ENCODE assay signal across 22 cellular contexts in genomic region chr2:130839011-130839780, GRCh38. TPM values are rescaled to one million over a fixed set of nuclear protein-coding genes. Genes with fewer than 3 reads are reported as not detected.
DNase-seq lines count a peak whose midpoint lies in the region; FAIRE-seq and TF ChIP-seq lines count a peak whose summit lies in the region.
"Had no signal": no experiment of that assay in that cellular context is flagged by ENCODE, and none has a peak within 500 bp of the region (broad histone marks: within the 10 kb centered on the region; RNA-seq: fewer than 3 reads in every experiment).

No MANE protein-coding gene starts in this region.

- no peak for TF ChIP-seq POLR2A in breast epithelium (IDR thresholded peaks at IDR 0.05)
- no peak for TF ChIP-seq POLR2A in H1 (IDR thresholded peaks at IDR 0.05; ENCODE audit: control extremely low read depth in 1 of 2, low read depth in 2 of 2, low read length in 2 of 2)

- TF ChIP-seq CTCF in MCF 10A (IDR thresholded peaks at IDR 0.05; ENCODE audit: unreplicated experiment), result no peak
- TF ChIP-seq CTCF in breast epithelium (IDR thresholded peaks at IDR 0.05), result no peak
- TF ChIP-seq CTCF in HEK293 (tag by site-specific recombination; IDR thresholded peaks at IDR 0.05), result no peak
- no peak for TF ChIP-seq CTCF in H1 (IDR thresholded peaks at IDR 0.05; ENCODE audit: control extremely low read depth in 1 of 3, insufficient read depth in 1 of 3, low read depth in 1 of 3, low read length in 3 of 3)
- TF ChIP-seq CTCF in SK-N-SH (IDR thresholded peaks at IDR 0.05), result no peak

- H2BK5ac ChIP-seq in H1 (ENCODE audit: low read depth, low read length), result no peak overlapping the region
- H2BK5ac ChIP-seq in neuronal stem cell (ENCODE audit: low read length), result no peak overlapping the region

- no peaks in the 10 kb centered on the region for H3K27me3 Mint-ChIP-seq in MCF 10A (ENCODE audit: insufficient read depth, unreplicated experiment)

- H2AK5ac ChIP-seq in H1 (ENCODE audit: low read depth, low read length) (no peak overlapping the region), neuronal stem cell (ENCODE audit: low read depth, low read length) (no peak overlapping the region)

- no peak overlapping the region for H2AFZ ChIP-seq in H1 (ENCODE audit: low read length)
- H2AFZ ChIP-seq in neuronal stem cell (ENCODE audit: low read length), result no peak overlapping the region
- no peak overlapping the region for H2AFZ ChIP-seq in SK-N-SH (ENCODE audit: low read depth)
- H2AFZ ChIP-seq: GM23248 had no signal

- H3K27ac Mint-ChIP-seq in MCF 10A (ENCODE audit: low read depth, unreplicated experiment), result peak overlapping the region; percentile 61
- H3K27ac Mint-ChIP-seq: CD4-positive, alpha-beta T cell; HFFc6 had no signal

- H3K14ac ChIP-seq in H1 (ENCODE audit: insufficient read length) (no peak overlapping the region), neuronal stem cell (ENCODE audit: low read length) (no peak overlapping the region)

- intact Hi-C loops in MCF 10A (cut with micrococcal nuclease) (loop anchor here (5.0 kb wide), 1 partner anchor 33 kb away; no protein-coding TSS in a partner anchor), breast epithelium (cut with DNase I; ENCODE audit: low total_unique reads) (no loop called here)

- no TSS peak for BruUV-seq in MCF 10A (replicated peaks; lab: Mats Ljungman, UMichigan)

- H4K5ac ChIP-seq in H1 (ENCODE audit: insufficient read length, low read depth, low read length), result no peak overlapping the region

- H3K9me3 ChIP-seq in breast epithelium (no peaks in the 10 kb centered on the region), HEK293 (ENCODE audit: control insufficient read depth, insufficient read depth, low read depth, low read length) (no peaks in the 10 kb centered on the region), H1 (ENCODE audit: insufficient read depth in 2 of 2, low read depth in 1 of 2, low read length in 1 of 2) (no peaks in the 10 kb centered on the region), neuronal stem cell (replicated peaks in 1 of 2; ENCODE audit: control insufficient read depth in 2 of 2, insufficient read depth in 1 of 2, low read depth in 1 of 2, low read length in 2 of 2) (no peaks in the 10 kb centered on the region), SK-N-SH (no peaks in the 10 kb centered on the region)
- H3K9me3 ChIP-seq: A549, Caco-2 had no signal

- H3K27me3 ChIP-seq in breast epithelium (peaks cover 0 to 50% of the 10 kb centered on the region in 2 donors), H1 (replicated peaks in 1 of 4; ENCODE audit: control insufficient read depth in 3 of 4, extremely low read depth in 1 of 4, insufficient read depth in 3 of 4, low read length in 3 of 4) (peaks cover 3 to 20% (median 17%) of the 10 kb centered on the region in 4 experiments), neuronal stem cell (ENCODE audit: control insufficient read depth in 3 of 3, insufficient read depth in 3 of 3, low read depth in 1 of 3, low read length in 3 of 3) (peaks cover 3 to 56% (median 9%) of the 10 kb centered on the region in 3 experiments), SK-N-SH (ENCODE audit: insufficient read depth) (no peaks in the 10 kb centered on the region; the same call in 1 of the 2 replicates)

- H3K4me3 Mint-ChIP-seq in MCF 10A (ENCODE audit: unreplicated experiment), result peak overlapping the region; percentile 71
- H3K4me3 Mint-ChIP-seq: CD4-positive, alpha-beta T cell; HFFc6 had no signal

- H2BK15ac ChIP-seq in H1 (ENCODE audit: low read length) (no peak overlapping the region), neuronal stem cell (ENCODE audit: low read length) (no peak overlapping the region)

- H3K4me1 Mint-ChIP-seq in MCF 10A (ENCODE audit: insufficient read depth, unreplicated experiment), result peaks cover 29% of the 10 kb centered on the region

- H4K20me1 ChIP-seq in H1 (replicated peaks in 1 of 2; ENCODE audit: control insufficient read depth in 1 of 2, insufficient read depth in 2 of 2, low read length in 2 of 2), result peaks cover 0 to 12% of the 10 kb centered on the region in 2 experiments
- H4K20me1 ChIP-seq in SK-N-SH (ENCODE audit: insufficient read depth), result no peaks in the 10 kb centered on the region

- H3K36me3 Mint-ChIP-seq in MCF 10A (ENCODE audit: insufficient read depth, unreplicated experiment), result peaks cover 12% of the 10 kb centered on the region

- H4K91ac ChIP-seq in H1 (replicated peaks; ENCODE audit: insufficient read length, low read length) (no peak overlapping the region), neuronal stem cell (ENCODE audit: low read depth, low read length, poor library complexity) (peak overlapping the region; percentile 50)

- H3K27ac ChIP-seq in breast epithelium, result no peak overlapping the region
- no peak overlapping the region for H3K27ac ChIP-seq in HEK293 (ENCODE audit: extremely low read depth, low read depth, low read length)
- H3K27ac ChIP-seq in H1 (ENCODE audit: low read depth, low read length), result no peak overlapping the region
- H3K27ac ChIP-seq in neuronal stem cell (replicated peaks; ENCODE audit: low read length), result no peak overlapping the region
- no peak overlapping the region for H3K27ac ChIP-seq in SK-N-SH (ENCODE audit: low read depth in 2 of 2, low read length in 1 of 2)
- H3K27ac ChIP-seq: 22Rv1, A549, C4-2B, GM23248, HL-60 had no signal

- H4K8ac ChIP-seq in H1 (ENCODE audit: extremely low read depth, insufficient read depth, low read length) (peak overlapping the region; percentile 12; the same call in 1 of the 2 replicates), neuronal stem cell (ENCODE audit: low read depth, low read length) (no peak overlapping the region)

- no peaks in the 10 kb centered on the region; a peak in 1 of 4 replicates for H3K79me2 ChIP-seq in H1 (ENCODE audit: control insufficient read depth in 1 of 2, insufficient read depth in 2 of 2, low read length in 2 of 2)
- H3K79me2 ChIP-seq in SK-N-SH (ENCODE audit: insufficient read depth), result no peaks in the 10 kb centered on the region

- CTCF ChIA-PET in MCF 10A (lab: Yijun Ruan, JAX), result interaction anchor here (0.5 to 4.4 kb wide), 4 partner anchors 35 to 488 kb away, joined by 3 to 34 read pairs (median 3); no protein-coding TSS in a partner anchor
- CTCF ChIA-PET in HEK293 (lab: Yijun Ruan, JAX), result interaction anchor here (1.2 kb wide), 1 partner anchor 126 kb away, joined by 3 read pairs; no protein-coding TSS in a partner anchor
- CTCF ChIA-PET in H1 (lab: Charles Lee; ENCODE audit: partially characterized antibody), result interaction anchor here (1.4 to 1.8 kb wide), 2 partner anchors 10 to 19 kb away, joined by 4 to 7 read pairs; no protein-coding TSS in a partner anchor
- CTCF ChIA-PET in SK-N-SH (lab: Yijun Ruan, JAX), result interaction anchor here (1.1 kb wide), 1 partner anchor 42 kb away, joined by 3 read pairs; no protein-coding TSS in a partner anchor

- H3K4me2 ChIP-seq in H1 (ENCODE audit: insufficient read depth in 1 of 2, low read depth in 2 of 2, low read length in 2 of 2) (no peak overlapping the region), neuronal stem cell (ENCODE audit: insufficient read depth, low read length, poor library complexity, severe bottlenecking) (no peak overlapping the region), SK-N-SH (no peak overlapping the region)
- H3K4me2 ChIP-seq: A549 had no signal

- H3K4ac ChIP-seq in H1 (replicated peaks; ENCODE audit: insufficient read length, low read depth, low read length) (no peak overlapping the region), neuronal stem cell (ENCODE audit: low read length) (no peak overlapping the region)

- H3K4me3 ChIP-seq in breast epithelium (no peak overlapping the region), HEK293 (ENCODE audit: low read depth, low read length) (no peak overlapping the region), H1 (ENCODE audit: extremely low read depth in 1 of 4, insufficient read depth in 2 of 4, low read depth in 3 of 4, low read length in 4 of 4) (no peak overlapping the region), neuronal stem cell (ENCODE audit: low read length in 2 of 2) (no peak overlapping the region), SK-N-SH (ENCODE audit: low read depth in 2 of 2, low read length in 1 of 2) (no peak overlapping the region)
- H3K4me3 ChIP-seq: A549, GM23248 had no signal

- TF ChIP-seq EP300 in H1 (IDR thresholded peaks at IDR 0.05; ENCODE audit: borderline replicate concordance in 1 of 2, low read depth in 2 of 2, low read length in 2 of 2) (no peak), SK-N-SH (IDR thresholded peaks at IDR 0.05; ENCODE audit: borderline replicate concordance in 1 of 2, low read depth in 1 of 2, low read length in 1 of 2) (no peak)

- POLR2A ChIA-PET in MCF 10A (lab: Yijun Ruan, JAX), result no interaction called here
- POLR2A ChIA-PET in HEK293 (lab: Yijun Ruan, JAX), result no interaction called here
- POLR2A ChIA-PET in H1 (lab: Charles Lee; ENCODE audit: partially characterized antibody), result no interaction called here
- POLR2A ChIA-PET in SK-N-SH (lab: Yijun Ruan, JAX), result no interaction called here

- no peak for FAIRE-seq in H1 (lab: Jason Lieb, UNC)
- FAIRE-seq: A549, D721Med, G401.6, GM12891, GM18507, H54 had no signal

- no peak overlapping the region for H2BK20ac ChIP-seq in H1 (ENCODE audit: low read length)

- no peak overlapping the region for H2BK12ac ChIP-seq in H1 (ENCODE audit: low read depth, low read length)
- peak overlapping the region; percentile 16 for H2BK12ac ChIP-seq in neuronal stem cell (ENCODE audit: low read length)

- no peaks in the 10 kb centered on the region for H3K4me1 ChIP-seq in breast epithelium
- no peaks in the 10 kb centered on the region for H3K4me1 ChIP-seq in HEK293 (ENCODE audit: control insufficient read depth, insufficient read depth, low read length)
- H3K4me1 ChIP-seq in H1 (replicated peaks in 1 of 4; ENCODE audit: control insufficient read depth in 3 of 4, insufficient read depth in 4 of 4, low read length in 3 of 4), result peaks cover 0 to 13% (median 5%) of the 10 kb centered on the region in 4 experiments; a peak in 6 of 7 replicates
- peaks cover 0 to 20% of the 10 kb centered on the region in 2 donors for H3K4me1 ChIP-seq in neuronal stem cell (ENCODE audit: control insufficient read depth in 2 of 2, insufficient read depth in 1 of 2, low read depth in 1 of 2, low read length in 2 of 2)
- no peaks in the 10 kb centered on the region for H3K4me1 ChIP-seq in SK-N-SH (ENCODE audit: control insufficient read depth in 1 of 2, insufficient read depth in 2 of 2, low read depth in 1 of 2, low read length in 1 of 2)

- H3K18ac ChIP-seq in H1 (ENCODE audit: extremely low read depth, low read length), result no peak overlapping the region
- H3K18ac ChIP-seq in neuronal stem cell (ENCODE audit: low read length), result peak overlapping the region; percentile 12

- 90% methylated on average over 14 of the region's 16 CpGs; no CpG with 5 or more reads in 1 of the 2 experiments for WGBS in H1 (ENCODE audit: extremely low coverage in 1 of 2, insufficient coverage in 1 of 2, insufficient read length in 1 of 2, insufficient replicate concordance in 2 of 2, low coverage in 1 of 2, low lambda C conversion rate in 2 of 2, missing lambda C conversion rate in 1 of 2), 2 experiments
- WGBS in neuronal stem cell (ENCODE audit: extremely low coverage in 2 of 2, insufficient read length in 2 of 2, insufficient replicate concordance in 1 of 2), 2 donors, result no CpG with 5 or more reads among the region's 16 CpGs
- 60% methylated on average over 8 of the region's 16 CpGs for WGBS in SK-N-SH (ENCODE audit: low lambda C conversion rate)

- H3K79me1 ChIP-seq in H1 (ENCODE audit: low read depth, low read length) (peaks cover 2% of the 10 kb centered on the region; the same call in 1 of the 2 replicates), neuronal stem cell (ENCODE audit: low read depth, low read length) (peaks cover 8% of the 10 kb centered on the region)

- H3K23me2 ChIP-seq in H1 (ENCODE audit: low read depth, low read length), result peaks cover 10% of the 10 kb centered on the region; the same call in 1 of the 2 replicates

- H3K56ac ChIP-seq in H1 (replicated peaks; ENCODE audit: insufficient read length, low read depth, low read length), result no peak overlapping the region

- H3K9me2 ChIP-seq in SK-N-SH, result no peaks in the 10 kb centered on the region

- H3K23ac ChIP-seq in H1 (ENCODE audit: insufficient read length) (no peak overlapping the region), neuronal stem cell (ENCODE audit: low read depth, low read length, poor library complexity) (no peak overlapping the region)

- H3K36me3 ChIP-seq in breast epithelium, result no peaks in the 10 kb centered on the region
- no peaks in the 10 kb centered on the region for H3K36me3 ChIP-seq in HEK293 (ENCODE audit: control insufficient read depth in 2 of 2, insufficient read depth in 1 of 2, low read length in 2 of 2)
- no peaks in the 10 kb centered on the region; a peak in 2 of 8 replicates for H3K36me3 ChIP-seq in H1 (ENCODE audit: control insufficient read depth in 2 of 4, insufficient read depth in 4 of 4, low read length in 3 of 4)
- no peaks in the 10 kb centered on the region for H3K36me3 ChIP-seq in neuronal stem cell (replicated peaks in 1 of 2; ENCODE audit: control insufficient read depth in 2 of 2, insufficient read depth in 2 of 2, low read length in 2 of 2)
- H3K36me3 ChIP-seq in SK-N-SH (replicated peaks in 1 of 2; ENCODE audit: control insufficient read depth in 1 of 2, insufficient read depth in 2 of 2, low read length in 1 of 2), result no peaks in the 10 kb centered on the region

- H3K9ac ChIP-seq in H1 (replicated peaks in 1 of 4; ENCODE audit: extremely low read depth in 1 of 4, low read depth in 3 of 4, low read length in 3 of 4), result no peak overlapping the region
- no peak overlapping the region for H3K9ac ChIP-seq in neuronal stem cell (ENCODE audit: low read depth, low read length, poor library complexity)
- no peak overlapping the region for H3K9ac ChIP-seq in SK-N-SH
- H3K9ac ChIP-seq: GM23248 had no signal

- H2BK120ac ChIP-seq in H1 (replicated peaks; ENCODE audit: low read depth, low read length) (no peak overlapping the region), neuronal stem cell (ENCODE audit: low read depth, low read length) (no peak overlapping the region)

- DNase-seq in MCF 10A (ENCODE audit: unreplicated experiment) (no peak), breast epithelium (ENCODE audit: low spot score in 2 of 2) (no peak), H1 (ENCODE audit: low read depth in 1 of 2, low spot score in 2 of 2) (no peak), neuronal stem cell (ENCODE audit: low spot score) (no peak), SK-N-SH (no peak), retina (no peak)
- DNase-seq: AML-193; Caco-2; CD4-positive, alpha-beta T cell; GM23248; HCEC 1CT; HFFc6 had no signal

- H3K9me3 Mint-ChIP-seq in MCF 10A (ENCODE audit: unreplicated experiment), result no peaks in the 10 kb centered on the region
- H3K9me3 Mint-ChIP-seq: CD4-positive, alpha-beta T cell; HFFc6 had no signal

- TF ChIP-seq RAD21 in H1 (IDR thresholded peaks at IDR 0.05 in 1 of 2, conservative IDR thresholded peaks at IDR 0.05 in 1 of 2; ENCODE audit: low read depth in 2 of 2, low read length in 2 of 2), result no peak
- TF ChIP-seq RAD21 in SK-N-SH (IDR thresholded peaks at IDR 0.05; ENCODE audit: low read length), result no peak

- no peaks in the 10 kb centered on the region for H3F3A ChIP-seq in SK-N-SH (replicated peaks; ENCODE audit: insufficient read depth)

RNA-seq across cellular contexts. Expression of gene ARHGEF4, which starts 2.5 kb away (rescaled TPM):
- total RNA-seq in MCF 10A (2022) (52.0 and 59.3 TPM in 2 replicates), breast epithelium (10 to 100 TPM in 1 of 3 donors, 1 to 10 TPM in 2; 7.5 to 10.1 (median 8.0) TPM)
- total RNA-seq in H1 (2021; fragmentation: NEBNext Ultra II Directional; extraction: Animal tissue kit (Norgen Biotek cat#: 25700)), result 13.3 and 14.6 TPM in 2 replicates
- polyA plus RNA-seq in H1 (2011; rRNA removed) (10.6 and 14.5 TPM in 2 replicates), SK-N-SH (2012; rRNA removed) (1.5 and 2.3 TPM in 2 replicates)
- polyA plus RNA-seq in H1 (2011; cell fraction: cytosol; rRNA removed), result 11.0 TPM
- 54.4 TPM for polyA plus RNA-seq in H1 (2011; cell fraction: nucleus; rRNA removed)
- polyA plus RNA-seq in H1 (2012, experiment 1 of 2), result 10.6 to 16.4 TPM (median 15.6 TPM) in 4 replicates
- 9.9 TPM for polyA plus RNA-seq in H1 (2012, experiment 2 of 2)
- 12.9 TPM for polyA plus RNA-seq in H1 (2013, experiment 1 of 2)
- polyA plus RNA-seq in H1 (2013, experiment 2 of 2), result 10.7 TPM
- polyA minus RNA-seq in H1 (2011; rRNA and poly(A)+ RNA removed), result 13.4 and 18.2 TPM in 2 replicates
- polyA minus RNA-seq in H1 (2011; cell fraction: cytosol; rRNA and poly(A)+ RNA removed), result 8.7 TPM
- 21.4 TPM for polyA minus RNA-seq in H1 (2011; cell fraction: nucleus; rRNA and poly(A)+ RNA removed)
- 38.1 TPM for polyA plus RNA-seq in neuronal stem cell (2013, experiment 1 of 2)
- 36.3 TPM for polyA plus RNA-seq in neuronal stem cell (2013, experiment 2 of 2)
- polyA plus RNA-seq in SK-N-SH (2012; cell fraction: cytosol; rRNA removed), result 1.5 and 2.4 TPM in 2 replicates
- polyA plus RNA-seq in SK-N-SH (2012; cell fraction: nucleus; rRNA removed), result 7.9 and 9.5 TPM in 2 replicates
